Comparison of ENCODE assay signal across 1 cellular context in the genomic region with DNA sequence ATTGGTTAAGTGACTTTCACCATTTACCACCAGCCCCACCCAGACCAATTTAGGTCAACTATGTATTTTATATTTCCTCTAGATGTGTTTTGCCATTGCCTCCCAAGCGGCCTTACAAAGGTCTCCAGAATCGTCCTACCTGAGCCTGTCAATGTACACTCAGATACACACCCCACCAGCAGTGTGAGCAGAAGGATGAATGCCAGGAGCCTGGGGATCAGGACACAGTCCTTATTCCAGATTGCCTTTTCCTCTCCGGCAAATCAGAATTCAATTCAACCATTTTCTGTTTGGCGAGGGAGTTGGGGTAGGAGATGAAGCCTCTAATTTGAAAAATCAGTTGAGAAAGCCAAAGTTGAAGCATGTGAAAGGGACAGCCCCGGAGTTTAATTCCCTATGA.
TF ChIP-seq lines count a peak whose summit lies in the region.

No MANE protein-coding gene starts in this region.

TF ChIP-seq in HCT116, 20 proteins besides CTCF, POLR2A, EP300 and RAD21:
- TF ChIP-seq YY1 (IDR thresholded peaks at IDR 0.05; ENCODE audit: extremely low read depth, insufficient replicate concordance, low read depth, low read length) (no peak), SP1 (IDR thresholded peaks at IDR 0.05; ENCODE audit: low read depth) (no peak), FOSL1 (IDR thresholded peaks at IDR 0.05; ENCODE audit: low read depth) (no peak), CEBPB (IDR thresholded peaks at IDR 0.05; ENCODE audit: low read depth) (no peak)
